In the genomic region with DNA sequence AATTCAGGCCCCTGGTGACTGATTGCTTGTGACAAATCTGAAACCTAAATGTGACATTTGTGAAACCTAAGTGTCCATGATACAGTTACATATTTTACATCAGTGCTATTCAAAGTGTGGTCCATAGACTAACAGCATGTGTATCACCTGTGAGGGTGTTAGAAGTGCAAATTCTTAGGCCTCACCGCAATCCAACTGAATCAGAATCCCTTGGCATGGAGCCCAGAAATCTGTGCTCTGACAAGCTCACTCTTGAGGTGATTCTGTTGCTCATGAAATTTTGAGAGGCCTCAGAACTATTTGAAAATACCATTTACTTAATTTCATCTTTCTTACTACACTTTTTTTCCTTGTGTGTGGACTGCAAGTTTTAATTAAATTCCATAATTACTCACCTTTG, we compare ENCODE assay signal across 14 cellular contexts.
DNase-seq lines count a peak whose midpoint lies in the region; FAIRE-seq and TF ChIP-seq lines count a peak whose summit lies in the region.
"Had no signal": no experiment of that assay in that cellular context is flagged by ENCODE, and none has a peak within 500 bp of the region (broad histone marks: within the 10 kb centered on the region; RNA-seq: fewer than 3 reads in every experiment).

No MANE protein-coding gene starts in this region.

- H3K27me3 Mint-ChIP-seq in astrocyte (ENCODE audit: low read depth, unreplicated experiment): no peaks in the 10 kb centered on the region
- H3K27me3 Mint-ChIP-seq: activated B cell treated with CpG ODN at 0.5 μM for 24 hours; activated T-cell treated with anti-CD3 and anti-CD28 coated beads, Interleukin-2, amount 50 U/mL, for 24 hours had no signal

- no peaks in the 10 kb centered on the region for H3K4me1 Mint-ChIP-seq in astrocyte (ENCODE audit: low read depth, unreplicated experiment)
- H3K4me1 Mint-ChIP-seq: activated B cell treated with CpG ODN at 0.5 μM for 24 hours had no signal

- no peaks in the 10 kb centered on the region for H3K79me2 ChIP-seq in astrocyte (ENCODE audit: insufficient read depth, low read length)
- no peaks in the 10 kb centered on the region for H3K79me2 ChIP-seq in Karpas-422 (ENCODE audit: low read length)

- H3K4me1 ChIP-seq in astrocyte (ENCODE audit: insufficient read depth, low read length) (peaks cover 6% of the 10 kb centered on the region), Karpas-422 (ENCODE audit: low read length) (no peaks in the 10 kb centered on the region)
- H3K4me1 ChIP-seq: esophagus muscularis mucosa had no signal

- no peak overlapping the region for H3K9ac ChIP-seq in astrocyte (ENCODE audit: low read length)
- no peak overlapping the region for H3K9ac ChIP-seq in Karpas-422 (ENCODE audit: low read length)

- no peaks in the 10 kb centered on the region for H3K27me3 ChIP-seq in astrocyte (ENCODE audit: insufficient read depth, low read length)
- H3K27me3 ChIP-seq in Karpas-422 (ENCODE audit: low read length): no peaks in the 10 kb centered on the region
- H3K27me3 ChIP-seq: esophagus muscularis mucosa had no signal

- no peak overlapping the region for H3K27ac Mint-ChIP-seq in astrocyte (ENCODE audit: unreplicated experiment)
- H3K27ac Mint-ChIP-seq: activated B cell treated with CpG ODN at 0.5 μM for 24 hours; activated T-cell treated with anti-CD3 and anti-CD28 coated beads, Interleukin-2, amount 50 U/mL, for 24 hours; brain had no signal

- no peaks in the 10 kb centered on the region; the same call in 1 of the 2 replicates for H3K9me2 ChIP-seq in Karpas-422 (replicated peaks; ENCODE audit: insufficient read depth, low read length)

- no peak overlapping the region for H3K4me3 Mint-ChIP-seq in astrocyte (ENCODE audit: unreplicated experiment)
- H3K4me3 Mint-ChIP-seq: activated B cell treated with CpG ODN at 0.5 μM for 24 hours; activated T-cell treated with anti-CD3 and anti-CD28 coated beads, Interleukin-2, amount 50 U/mL, for 24 hours; brain; neural crest cell had no signal

- FAIRE-seq in astrocyte (lab: Jason Lieb, UNC): no peak

- H3K36me3 Mint-ChIP-seq in astrocyte (ENCODE audit: low read depth, unreplicated experiment): no peaks in the 10 kb centered on the region
- H3K36me3 Mint-ChIP-seq: brain had no signal

- DNase-seq in G401 (ENCODE audit: low spot score) (peak; percentile 3), NCI-H1092 treated with DMSO at 0.1 percent for 48 hours (lab: John Stamatoyannopoulos, UW) (peak; percentile 6), astrocyte (ENCODE audit: low read depth) (peak; percentile 88), lung microvascular endothelial cell (ENCODE audit: low read depth in 2 of 2) (peak; percentile 7 to 14), Karpas-422 (no peak), SK-N-DZ (ENCODE audit: low spot score) (no peak), UCSD-AML1 (lab: John Stamatoyannopoulos, UW; ENCODE audit: unreplicated experiment) (no peak)
- DNase-seq: activated B cell treated with CpG ODN at 0.5 μM for 24 hours; activated T-cell treated with anti-CD3 and anti-CD28 coated beads, Interleukin-2, amount 50 U/mL, for 24 hours; MM.1S; stimulated activated CD4-positive, alpha-beta T cell treated with anti-CD3 and anti-CD28 coated beads, Interleukin-12 subunit alpha, Interleukin-12 subunit beta, amount 100 ng/mL, for 4 hours had no signal

- in situ Hi-C loops in G401 (cut with HindIII; ENCODE audit: low sequenced_read_pairs): no loop called here

- H3K9me3 ChIP-seq in astrocyte (ENCODE audit: insufficient read depth, low read depth, low read length) (no peaks in the 10 kb centered on the region), Karpas-422 (ENCODE audit: low read length) (peaks cover 7% of the 10 kb centered on the region)
- H3K9me3 ChIP-seq: esophagus muscularis mucosa had no signal

- H3K4me3 ChIP-seq in astrocyte (ENCODE audit: insufficient read depth, low read depth, low read length) (no peak overlapping the region), Karpas-422 (ENCODE audit: low read length) (no peak overlapping the region)
- H3K4me3 ChIP-seq: esophagus muscularis mucosa had no signal

- H3K4me2 ChIP-seq in astrocyte (ENCODE audit: low read length) (no peak overlapping the region), Karpas-422 (ENCODE audit: low read depth, low read length, poor library complexity, severe bottlenecking) (no peak overlapping the region)

- H3K27ac ChIP-seq in astrocyte (ENCODE audit: low read depth, low read length) (no peak overlapping the region), Karpas-422 (ENCODE audit: low read length) (no peak overlapping the region)
- H3K27ac ChIP-seq: esophagus muscularis mucosa had no signal

- H4K20me1 ChIP-seq in astrocyte (ENCODE audit: insufficient read depth, low read length) (no peaks in the 10 kb centered on the region), Karpas-422 (ENCODE audit: insufficient read depth, low read depth, low read length) (no peaks in the 10 kb centered on the region)

- no peak for TF ChIP-seq CTCF in astrocyte (IDR thresholded peaks at IDR 0.05; ENCODE audit: insufficient read depth, low read depth, low read length)

- H2AFZ ChIP-seq in astrocyte (ENCODE audit: low read depth, low read length) (no peak overlapping the region), Karpas-422 (ENCODE audit: low read length) (no peak overlapping the region)

- H3K9me3 Mint-ChIP-seq in astrocyte (ENCODE audit: unreplicated experiment): no peaks in the 10 kb centered on the region
- H3K9me3 Mint-ChIP-seq: activated B cell treated with CpG ODN at 0.5 μM for 24 hours; activated T-cell treated with anti-CD3 and anti-CD28 coated beads, Interleukin-2, amount 50 U/mL, for 24 hours had no signal

- H3K36me3 ChIP-seq in astrocyte (ENCODE audit: insufficient read depth, low read length): no peaks in the 10 kb centered on the region
- H3K36me3 ChIP-seq in Karpas-422 (ENCODE audit: insufficient read depth, low read length): no peaks in the 10 kb centered on the region
- H3K36me3 ChIP-seq: esophagus muscularis mucosa had no signal

Comparison
In these comparisons a context has a peak if more than half of its experiments do, and no peak if none do; other contexts are left out.
1. DNase-seq: peak in G401 (single experiment), NCI-H1092 treated with DMSO at 0.1 percent for 48 hours (single experiment), astrocyte (single experiment) and lung microvascular endothelial cell (2 of 2); none in Karpas-422 (single experiment), SK-N-DZ (single experiment) and UCSD-AML1 (single experiment).